ENCODE assay signal across 1 cellular context in genomic region chr3:53881691-53882593, GRCh38.
TF ChIP-seq lines count a peak whose summit lies in the region.

Gene ACTR8 (minus strand): TSS chr3:53882152. CDS start chr3:53882101, 51 bp downstream.

TF ChIP-seq in HepG2, 621 proteins besides CTCF, POLR2A, EP300 and RAD21 (continued from another document and continues in another):
- no peak for TF ChIP-seq LRRFIP1 (CRISPR knock-in tag; conservative IDR thresholded peaks at IDR 0.05)
- no peak for TF ChIP-seq ATM (IDR thresholded peaks at IDR 0.05; ENCODE audit: borderline replicate concordance)
- no peak for TF ChIP-seq NFE2 (CRISPR knock-in tag; IDR thresholded peaks at IDR 0.05)
- TF ChIP-seq ZNF275 (CRISPR knock-in tag; IDR thresholded peaks at IDR 0.05; ENCODE audit: borderline replicate concordance) = no peak
- peak; percentile 69 for TF ChIP-seq ETV5 (CRISPR knock-in tag; IDR thresholded peaks at IDR 0.05; ENCODE audit: borderline replicate concordance)
- TF ChIP-seq AKAP8 (CRISPR knock-in tag; IDR thresholded peaks at IDR 0.05) = peak; percentile 64; the same call in 1 of the 2 replicates
- TF ChIP-seq GMEB1 (CRISPR knock-in tag; IDR thresholded peaks at IDR 0.05; ENCODE audit: borderline replicate concordance) = peak; percentile 75; the same call in 1 of the 2 replicates
- no peak for TF ChIP-seq ZBTB4 (CRISPR knock-in tag; IDR thresholded peaks at IDR 0.05; ENCODE audit: borderline replicate concordance)
- peak; percentile 82 for TF ChIP-seq NFKBIZ (CRISPR knock-in tag; IDR thresholded peaks at IDR 0.05)
- TF ChIP-seq CSRNP2 (CRISPR knock-in tag; conservative IDR thresholded peaks at IDR 0.05; ENCODE audit: low read depth) = no peak
- no peak for TF ChIP-seq DBP (CRISPR knock-in tag; IDR thresholded peaks at IDR 0.05; ENCODE audit: not compliant biosample characterization)
- no peak for TF ChIP-seq ZNF629 (CRISPR knock-in tag; conservative IDR thresholded peaks at IDR 0.05)
- TF ChIP-seq PHB2 (IDR thresholded peaks at IDR 0.05; ENCODE audit: partially characterized antibody) = no peak
- no peak for TF ChIP-seq ZUFSP (CRISPR knock-in tag; IDR thresholded peaks at IDR 0.05; ENCODE audit: borderline replicate concordance)
- TF ChIP-seq NFYC (CRISPR knock-in tag; IDR thresholded peaks at IDR 0.05) = no peak
- TF ChIP-seq RARA (CRISPR knock-in tag; IDR thresholded peaks at IDR 0.05) = peak; percentile 32; the same call in 1 of the 2 replicates
- TF ChIP-seq ZFP82 (CRISPR knock-in tag; IDR thresholded peaks at IDR 0.05; ENCODE audit: borderline replicate concordance) = peak; percentile 91; the same call in 1 of the 2 replicates
- no peak for TF ChIP-seq MAFF (IDR thresholded peaks at IDR 0.05; ENCODE audit: low read depth, low read length)
- TF ChIP-seq NFYB (CRISPR knock-in tag; IDR thresholded peaks at IDR 0.05) = peak; percentile 21; the same call in 1 of the 2 replicates
- TF ChIP-seq ZNF576 (CRISPR knock-in tag; IDR thresholded peaks at IDR 0.05) = no peak
- no peak for TF ChIP-seq BCL3 (CRISPR knock-in tag; IDR thresholded peaks at IDR 0.05)
- no peak for TF ChIP-seq ETS1 (CRISPR knock-in tag; IDR thresholded peaks at IDR 0.05)
- TF ChIP-seq SP4 (CRISPR knock-in tag; IDR thresholded peaks at IDR 0.05) = peak; percentile 85
- TF ChIP-seq SP2 (CRISPR knock-in tag; IDR thresholded peaks at IDR 0.05) = no peak; the same call in none of the 2 replicates
- no peak for TF ChIP-seq ZNF496 (CRISPR knock-in tag; IDR thresholded peaks at IDR 0.05; ENCODE audit: insufficient replicate concordance)
- TF ChIP-seq ZNF691 (CRISPR knock-in tag; IDR thresholded peaks at IDR 0.05; ENCODE audit: borderline replicate concordance, low read depth) = peak; percentile 95
- peak; percentile 66; the same call in 1 of the 2 replicates for TF ChIP-seq CCDC6 (CRISPR knock-in tag; IDR thresholded peaks at IDR 0.05)
- peak; percentile 75; the same call in 1 of the 2 replicates for TF ChIP-seq ZNF543 (CRISPR knock-in tag; IDR thresholded peaks at IDR 0.05)
- TF ChIP-seq ZNF776 (CRISPR knock-in tag; IDR thresholded peaks at IDR 0.05) = peak; percentile 60; the same call in 1 of the 2 replicates
- TF ChIP-seq SSRP1 (CRISPR knock-in tag; IDR thresholded peaks at IDR 0.05) = no peak
- peak in 1 of 2 experiments; percentile 67; a peak in 2 of 4 replicates for TF ChIP-seq ATF4 (CRISPR knock-in tag; IDR thresholded peaks at IDR 0.05)
- TF ChIP-seq ZNF484 (CRISPR knock-in tag; IDR thresholded peaks at IDR 0.05; ENCODE audit: borderline replicate concordance, low read depth) = no peak
- TF ChIP-seq GTF3A (CRISPR knock-in tag; conservative IDR thresholded peaks at IDR 0.05) = no peak
- TF ChIP-seq ZC3H4 (CRISPR knock-in tag; IDR thresholded peaks at IDR 0.05; ENCODE audit: borderline replicate concordance) = no peak
- no peak for TF ChIP-seq ZNF329 (CRISPR knock-in tag; IDR thresholded peaks at IDR 0.05; ENCODE audit: low read depth)
- no peak for TF ChIP-seq MBNL3 (CRISPR knock-in tag; conservative IDR thresholded peaks at IDR 0.05)
- TF ChIP-seq PRMT3 (CRISPR knock-in tag; IDR thresholded peaks at IDR 0.05; ENCODE audit: borderline replicate concordance, low read depth) = 0 out of 2 replicates have a peak, but pooled peaks have one; percentile 31
- TF ChIP-seq CAMTA2 (CRISPR knock-in tag; IDR thresholded peaks at IDR 0.05; ENCODE audit: borderline replicate concordance) = no peak; the same call in 1 of the 2 replicates
- no peak for TF ChIP-seq SNAPC5 (CRISPR knock-in tag; IDR thresholded peaks at IDR 0.05; ENCODE audit: borderline replicate concordance)
- no peak for TF ChIP-seq NR3C1 (CRISPR knock-in tag; IDR thresholded peaks at IDR 0.05)
- no peak for TF ChIP-seq ATF7 (IDR thresholded peaks at IDR 0.05)
- no peak for TF ChIP-seq ATF7 (CRISPR knock-in tag; IDR thresholded peaks at IDR 0.05)
- TF ChIP-seq SP1 (IDR thresholded peaks at IDR 0.05) = no peak
- peak; percentile 63 for TF ChIP-seq SP1 (CRISPR knock-in tag; IDR thresholded peaks at IDR 0.05)
- peak; percentile 96 for TF ChIP-seq YY1 (IDR thresholded peaks at IDR 0.05; ENCODE audit: insufficient read depth, insufficient replicate concordance, low read depth, low read length)
- no peak for TF ChIP-seq ZNF660 (CRISPR knock-in tag; IDR thresholded peaks at IDR 0.05; ENCODE audit: borderline replicate concordance, low read depth)
